In the genomic region with DNA sequence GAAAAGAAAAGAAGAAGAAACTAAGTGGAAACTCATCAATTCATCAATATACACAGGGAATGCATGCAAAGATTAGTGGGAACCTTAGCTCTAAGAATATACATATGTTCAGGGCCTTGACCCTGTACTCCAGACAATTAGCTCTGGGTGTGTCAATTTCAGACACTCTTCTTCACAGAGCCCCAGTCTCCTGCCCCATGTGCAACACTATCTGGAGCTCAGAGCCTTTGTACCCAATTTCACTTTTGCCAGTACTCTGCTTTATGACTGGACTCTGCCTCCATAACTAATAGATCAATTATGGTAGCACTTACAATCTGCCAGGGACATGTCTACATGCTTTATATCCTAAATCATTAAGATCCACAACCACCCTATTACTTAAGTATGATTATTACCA, we compare ENCODE assay signal across 31 cellular contexts.
"Had no signal": no experiment of that assay in that cellular context is flagged by ENCODE, and none has a peak within 500 bp of the region (broad histone marks: within the 10 kb centered on the region; RNA-seq: fewer than 3 reads in every experiment).

No MANE protein-coding gene starts in this region.

- FAIRE-seq: colon, frontal cortex had no signal

- H3K27me3 Mint-ChIP-seq: activated CD8-positive, alpha-beta memory T cell treated with anti-CD3 and anti-CD28 coated beads, Interleukin-2, amount 10 ng/mL, durations not matched to agents 7 days and 5 days; activated naive CD8-positive, alpha-beta T cell; activated naive CD8-positive, alpha-beta T cell treated with anti-CD3 and anti-CD28 coated beads, Interleukin-2, amount 50 U/mL, for 24 hours; effector memory CD8-positive, alpha-beta T cell had no signal

- DNase-seq: activated CD4-positive, alpha-beta T cell treated with anti-CD3 and anti-CD28 coated beads for 4 hours; activated CD4-positive, alpha-beta T cell treated with anti-CD3 and anti-CD28 coated beads, Interleukin-2, amount 50 U/mL, for 1 hour; activated CD4-positive, alpha-beta T cell treated with anti-CD3 and anti-CD28 coated beads, Interleukin-2, amount 50 U/mL, for 48 hours; activated CD4-positive, CD25-positive, alpha-beta regulatory T cell; activated CD4-positive, CD25-positive, alpha-beta regulatory T cell treated with anti-CD3 and anti-CD28 coated beads, Interleukin-2, amount 50 U/mL, for 72 hours; activated CD8-positive, alpha-beta memory T cell treated with anti-CD3 and anti-CD28 coated beads, Interleukin-2, amount 10 ng/mL, durations not matched to agents 7 days and 5 days; activated CD8-positive, alpha-beta memory T cell treated with anti-CD3 and anti-CD28 coated beads, Interleukin-2, amount 50 U/mL, for 4 hours; activated CD8-positive, alpha-beta T cell treated with anti-CD3 and anti-CD28 coated beads, Interleukin-2, amount 10 ng/mL, durations not matched to agents 7 days and 5 days; activated effector memory CD4-positive, alpha-beta T cell treated with anti-CD3 and anti-CD28 coated beads, Interleukin-2, amount 50 U/mL, for 16 hours; activated naive CD4-positive, alpha-beta T cell treated with anti-CD3 and anti-CD28 coated beads, Interleukin-2, amount 50 U/mL, for 16 hours; activated naive CD4-positive, alpha-beta T cell treated with Interleukin-2 at 50 U/mL for 16 hours; activated naive CD8-positive, alpha-beta T cell treated with anti-CD3 and anti-CD28 coated beads, Interleukin-2, amount 50 U/mL, for 24 hours; activated T-cell treated with anti-CD3 and anti-CD28 coated beads, Interleukin-2, amount 50 U/mL, for 1 hour; activated T-cell treated with anti-CD3 and anti-CD28 coated beads, Interleukin-2, amount 50 U/mL, for 48 hours; adrenal gland; amygdala; aorta; body of pancreas; caudate nucleus; cortex of kidney; dermis blood vessel endothelial cell; effector CD4-positive, alpha-beta T cell; effector memory CD8-positive, alpha-beta T cell; esophagus squamous epithelium; head of caudate nucleus; T-helper 2 cell had no signal

- H3K4me3 Mint-ChIP-seq: activated CD8-positive, alpha-beta memory T cell treated with anti-CD3 and anti-CD28 coated beads, Interleukin-2, amount 10 ng/mL, durations not matched to agents 7 days and 5 days; activated CD8-positive, alpha-beta T cell treated with anti-CD3 and anti-CD28 coated beads, Interleukin-2, amount 10 ng/mL, durations not matched to agents 7 days and 5 days; activated naive CD8-positive, alpha-beta T cell; activated naive CD8-positive, alpha-beta T cell treated with anti-CD3 and anti-CD28 coated beads, Interleukin-2, amount 50 U/mL, for 24 hours; activated T-helper 1 cell treated with anti-CD3 and anti-CD28 coated beads, Interleukin-12 subunit alpha, Interleukin-12 subunit beta, Interleukin-2, Interleukin-4 antibody, amounts not matched to agents 30 ng/mL and 10 ng/mL and 1 ng/mL, durations not matched to agents 14 hours and 24 hours and 36 hours; effector memory CD8-positive, alpha-beta T cell had no signal

- H3K27ac Mint-ChIP-seq: activated CD8-positive, alpha-beta memory T cell treated with anti-CD3 and anti-CD28 coated beads, Interleukin-2, amount 10 ng/mL, durations not matched to agents 7 days and 5 days; activated CD8-positive, alpha-beta T cell treated with anti-CD3 and anti-CD28 coated beads, Interleukin-2, amount 10 ng/mL, durations not matched to agents 7 days and 5 days; activated naive CD8-positive, alpha-beta T cell; activated naive CD8-positive, alpha-beta T cell treated with anti-CD3 and anti-CD28 coated beads, Interleukin-2, amount 50 U/mL, for 24 hours; activated T-helper 1 cell treated with anti-CD3 and anti-CD28 coated beads, Interleukin-12 subunit alpha, Interleukin-12 subunit beta, Interleukin-2, Interleukin-4 antibody, amounts not matched to agents 30 ng/mL and 10 ng/mL and 1 ng/mL, durations not matched to agents 14 hours and 24 hours and 36 hours; activated T-helper 2 cell treated with anti-CD3 and anti-CD28 coated beads, Interferon-gamma antibody, Interleukin-2, Interleukin-4, amounts not matched to agents 10 μg/mL and 5 μg/mL and 100 μg/mL, durations not matched to agents 14 hours and 24 hours and 36 hours; effector memory CD8-positive, alpha-beta T cell had no signal

- H3K27ac ChIP-seq: adrenal gland, body of pancreas, esophagus squamous epithelium had no signal

- ATAC-seq: activated CD8-positive, alpha-beta memory T cell treated with anti-CD3 and anti-CD28 coated beads, Interleukin-2, amount 10 ng/mL, durations not matched to agents 7 days and 5 days; activated CD8-positive, alpha-beta T cell treated with anti-CD3 and anti-CD28 coated beads, Interleukin-2, amount 10 ng/mL, durations not matched to agents 7 days and 5 days; activated naive CD8-positive, alpha-beta T cell treated with anti-CD3 and anti-CD28 coated beads, Interleukin-2, amount 50 U/mL, for 24 hours; body of pancreas; effector memory CD8-positive, alpha-beta T cell had no signal
